Comparison of ENCODE assay signal across 28 cellular contexts in the genomic region with DNA sequence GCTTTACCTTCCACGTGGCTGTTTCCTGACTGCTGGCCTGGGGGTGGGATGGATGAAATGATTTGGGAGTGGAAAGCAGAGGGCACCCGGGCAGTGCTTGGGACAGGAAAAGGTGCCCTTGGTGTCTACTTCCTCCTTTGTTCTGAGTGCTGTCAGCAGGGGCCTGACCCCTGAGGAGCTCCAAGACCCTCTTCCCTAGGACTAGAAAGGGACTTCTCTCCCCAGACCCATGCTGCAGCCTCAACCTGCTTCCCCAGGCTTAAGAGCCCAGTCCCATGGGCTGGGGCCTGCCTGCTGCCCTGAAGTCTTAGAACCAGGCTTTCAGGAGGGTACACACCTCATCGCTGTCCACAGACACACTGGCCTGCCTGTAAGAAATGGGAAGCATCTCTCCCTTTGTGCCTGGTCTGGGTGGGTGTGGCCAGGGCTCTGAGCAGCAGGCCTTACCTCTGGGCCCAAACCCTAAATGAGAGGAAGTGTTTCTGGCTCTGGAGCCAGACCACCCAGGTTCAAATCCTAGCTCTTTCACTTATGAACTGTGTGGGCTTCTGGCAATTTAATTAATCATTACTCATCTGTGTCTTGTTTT. TPM values are rescaled to one million over a fixed set of nuclear protein-coding genes. Genes with fewer than 3 reads are reported as not detected.
"Had no signal": no experiment of that assay in that cellular context is flagged by ENCODE, and none has a peak within 500 bp of the region (broad histone marks: within the 10 kb centered on the region; RNA-seq: fewer than 3 reads in every experiment).

No MANE protein-coding gene starts in this region.

- DNase-seq: activated CD4-positive, alpha-beta T cell treated with anti-CD3 and anti-CD28 coated beads for 48 hours; activated CD4-positive, alpha-beta T cell treated with anti-CD3 and anti-CD28 coated beads, Interleukin-2, amount 50 U/mL, for 4 hours; activated CD4-positive, CD25-positive, alpha-beta regulatory T cell treated with anti-CD3 and anti-CD28 coated beads, Interleukin-2, amount 50 U/mL, for 72 hours; activated CD8-positive, alpha-beta T cell treated with anti-CD3 and anti-CD28 coated beads, Interleukin-2, amount 10 ng/mL, durations not matched to agents 7 days and 5 days; activated naive CD4-positive, alpha-beta T cell treated with anti-CD3 and anti-CD28 coated beads, Interleukin-2, amount 50 U/mL, for 16 hours; activated naive CD8-positive, alpha-beta T cell treated with anti-CD3 and anti-CD28 coated beads, Interleukin-2, amount 10 ng/mL, durations not matched to agents 7 days and 5 days; activated T-cell treated with anti-CD3 and anti-CD28 coated beads, Interleukin-2, amount 50 U/mL, for 72 hours; anterior cingulate cortex; KG1; NCI-H1092; NCI-H1417; NCI-H1694; NCI-H2029; NCI-H2107; NCI-H2171 treated with DMSO at 0.1 percent for 48 hours; NCI-H226; NCI-H526; NCI-H82; NK-92 treated with Interleukin-12 subunit alpha and Interleukin-12 subunit beta, amount 100 ng/mL, for 24 hours; OCI-M1; RPMI8226 had no signal

- H3K36me3 ChIP-seq: adrenal gland had no signal

- H3K4me1 ChIP-seq: adrenal gland had no signal

- ATAC-seq: activated CD8-positive, alpha-beta T cell treated with anti-CD3 and anti-CD28 coated beads, Interleukin-2, amount 10 ng/mL, durations not matched to agents 7 days and 5 days; activated T-cell treated with anti-CD3 and anti-CD28 coated beads, Interleukin-2, amount 50 U/mL, for 72 hours; Panc1; Right ventricle myocardium inferior; T-cell had no signal

- H3K27ac ChIP-seq: adrenal gland, SK-N-MC had no signal

- H3K4me3 ChIP-seq: adrenal gland, SK-N-MC had no signal

- H3K27me3 ChIP-seq: adrenal gland had no signal

RNA-seq across cellular contexts. Expression of a gene that starts 12.9 kb away (rescaled TPM):
- total RNA-seq: M059J had no signal
- polyA plus RNA-seq: IgD-negative memory B cell had no signal
